In genomic region chr1:41620365-41621169, GRCh38 we compare ENCODE assay signal across 18 cellular contexts.
DNase-seq lines count a peak whose midpoint lies in the region; ATAC-seq, FAIRE-seq and TF ChIP-seq lines count a peak whose summit lies in the region.
"Had no signal": no experiment of that assay in that cellular context is flagged by ENCODE, and none has a peak within 500 bp of the region (broad histone marks: within the 10 kb centered on the region; RNA-seq: fewer than 3 reads in every experiment).

No MANE protein-coding gene starts in this region.

- no peak overlapping the region for H3K4me3 Mint-ChIP-seq in activated CD4-positive, alpha-beta T cell treated with anti-CD3 and anti-CD28 coated beads, Interleukin-2, amount 10 ng/mL, durations not matched to agents 24 days and 14 days
- H3K4me3 Mint-ChIP-seq: activated CD8-positive, alpha-beta T cell treated with anti-CD3 and anti-CD28 coated beads for 36 hours; CD14-positive monocyte; naive thymus-derived CD8-positive, alpha-beta T cell had no signal

- H3K4me1 ChIP-seq in HEK293 (ENCODE audit: control insufficient read depth, insufficient read depth, low read length): peaks cover 7% of the 10 kb centered on the region
- peaks cover 0 to 8% (median 0%) of the 10 kb centered on the region in 4 donors for H3K4me1 ChIP-seq in sigmoid colon
- peaks cover 36% of the 10 kb centered on the region for H3K4me1 ChIP-seq in lower lobe of right lung

- in situ Hi-C loops in GM13976 (cut with MboI; ENCODE audit: low sequenced_read_pairs, unreplicated experiment): no loop called here

- intact Hi-C loops in activated CD4-positive, alpha-beta T cell treated with anti-CD3 and anti-CD28 coated beads, Interleukin-2, amount 10 ng/mL, durations not matched to agents 24 days and 14 days (cut with micrococcal nuclease): no loop called here
- intact Hi-C loops in sigmoid colon (cut with DNase I) (no loop called here), lower lobe of right lung (cut with DNase I) (no loop called here)

- ATAC-seq in lower lobe of right lung: no peak
- ATAC-seq: activated CD8-positive, alpha-beta T cell treated with anti-CD3 and anti-CD28 coated beads for 36 hours; naive thymus-derived CD8-positive, alpha-beta T cell had no signal

- H3K9me3 ChIP-seq in HEK293 (ENCODE audit: control insufficient read depth, insufficient read depth, low read depth, low read length): no peaks in the 10 kb centered on the region
- no peaks in the 10 kb centered on the region for H3K9me3 ChIP-seq in sigmoid colon
- H3K9me3 ChIP-seq in lower lobe of right lung: no peaks in the 10 kb centered on the region
- H3K9me3 ChIP-seq: ascending aorta, suprapubic skin had no signal

- H3K27me3 ChIP-seq in bronchial epithelial cell (ENCODE audit: control insufficient read depth, insufficient read depth, low read length) (no peaks in the 10 kb centered on the region), sigmoid colon (no peaks in the 10 kb centered on the region), lower lobe of right lung (ENCODE audit: low read depth) (no peaks in the 10 kb centered on the region)
- H3K27me3 ChIP-seq: ascending aorta, suprapubic skin had no signal

- no peaks in the 10 kb centered on the region for H3K9me3 Mint-ChIP-seq in activated CD4-positive, alpha-beta T cell treated with anti-CD3 and anti-CD28 coated beads, Interleukin-2, amount 10 ng/mL, durations not matched to agents 24 days and 14 days
- H3K9me3 Mint-ChIP-seq: activated CD8-positive, alpha-beta T cell treated with anti-CD3 and anti-CD28 coated beads for 36 hours; naive thymus-derived CD8-positive, alpha-beta T cell had no signal

- CTCF ChIA-PET in HEK293 (lab: Yijun Ruan, JAX): no interaction called here

- peaks cover 51% of the 10 kb centered on the region for H3K4me1 Mint-ChIP-seq in activated CD4-positive, alpha-beta T cell treated with anti-CD3 and anti-CD28 coated beads, Interleukin-2, amount 10 ng/mL, durations not matched to agents 24 days and 14 days

- H3K27ac ChIP-seq in HEK293 (ENCODE audit: extremely low read depth, low read depth, low read length) (no peak overlapping the region), sigmoid colon (no peak overlapping the region), lower lobe of right lung (no peak overlapping the region)
- H3K27ac ChIP-seq: ascending aorta, suprapubic skin had no signal

- DNase-seq in activated CD4-positive, alpha-beta T cell treated with anti-CD3 and anti-CD28 coated beads, Interleukin-2, amount 10 ng/mL, durations not matched to agents 24 days and 14 days: no peak
- DNase-seq in activated CD4-positive, alpha-beta T cell treated with anti-CD3 and anti-CD28 coated beads, Interleukin-2, amount 50 U/mL, for 48 hours: no peak
- DNase-seq in bronchial epithelial cell (ENCODE audit: low read depth) (no peak), sigmoid colon (peak; percentile 20), lower lobe of right lung (no peak), GM13976 (ENCODE audit: low spot score) (no peak), SW 1271 (lab: John Stamatoyannopoulos, UW) (no peak)
- DNase-seq: activated CD8-positive, alpha-beta T cell treated with anti-CD3 and anti-CD28 coated beads for 36 hours; hippocampal formation; kidney; naive thymus-derived CD8-positive, alpha-beta T cell; NCI-H446 treated with DMSO at 0.1 percent for 48 hours; small intestine; stimulated activated CD4-positive, alpha-beta T cell treated with anti-CD3 and anti-CD28 coated beads, Interleukin-4, amount 100 ng/mL, for 1 hour had no signal

- H3K4me3 ChIP-seq in HEK293 (ENCODE audit: low read depth, low read length): no peak overlapping the region
- no peak overlapping the region for H3K4me3 ChIP-seq in bronchial epithelial cell (ENCODE audit: low read depth, low read length)
- H3K4me3 ChIP-seq in sigmoid colon: no peak overlapping the region
- no peak overlapping the region for H3K4me3 ChIP-seq in lower lobe of right lung
- H3K4me3 ChIP-seq: ascending aorta, suprapubic skin had no signal

- TF ChIP-seq CTCF in HEK293 (tag by site-specific recombination; IDR thresholded peaks at IDR 0.05) (no peak), bronchial epithelial cell (IDR thresholded peaks at IDR 0.05; ENCODE audit: insufficient read depth, low read length, severe bottlenecking) (no peak), sigmoid colon (IDR thresholded peaks at IDR 0.05) (no peak), lower lobe of right lung (IDR thresholded peaks at IDR 0.05) (no peak), GM13976 (IDR thresholded peaks at IDR 0.05; ENCODE audit: borderline replicate concordance, control extremely low read depth, extremely low read depth, insufficient read depth, missing control alignments) (no peak)

- POLR2A ChIA-PET in HEK293 (lab: Yijun Ruan, JAX): no interaction called here

- no peak for TF ChIP-seq EP300 in sigmoid colon (IDR thresholded peaks at IDR 0.05)

- no peaks in the 10 kb centered on the region for H3K27me3 Mint-ChIP-seq in activated CD4-positive, alpha-beta T cell treated with anti-CD3 and anti-CD28 coated beads, Interleukin-2, amount 10 ng/mL, durations not matched to agents 24 days and 14 days
- H3K27me3 Mint-ChIP-seq: activated CD8-positive, alpha-beta T cell treated with anti-CD3 and anti-CD28 coated beads for 36 hours; naive thymus-derived CD8-positive, alpha-beta T cell had no signal

- peak; percentile 50 for FAIRE-seq in bronchial epithelial cell (lab: Jason Lieb, UNC)
- FAIRE-seq: kidney, small intestine had no signal

- H3K36me3 ChIP-seq in HEK293 (ENCODE audit: control insufficient read depth in 2 of 2, insufficient read depth in 1 of 2, low read length in 2 of 2) (no peaks in the 10 kb centered on the region), bronchial epithelial cell (ENCODE audit: control insufficient read depth, insufficient read depth, low read length) (no peaks in the 10 kb centered on the region), sigmoid colon (no peaks in the 10 kb centered on the region), lower lobe of right lung (no peaks in the 10 kb centered on the region)
- H3K36me3 ChIP-seq: ascending aorta, suprapubic skin had no signal

- H3K27ac Mint-ChIP-seq in activated CD4-positive, alpha-beta T cell treated with anti-CD3 and anti-CD28 coated beads, Interleukin-2, amount 10 ng/mL, durations not matched to agents 24 days and 14 days: peak overlapping the region; percentile 21
- H3K27ac Mint-ChIP-seq: activated CD8-positive, alpha-beta T cell treated with anti-CD3 and anti-CD28 coated beads for 36 hours had no signal

- H3K36me3 Mint-ChIP-seq in activated CD4-positive, alpha-beta T cell treated with anti-CD3 and anti-CD28 coated beads, Interleukin-2, amount 10 ng/mL, durations not matched to agents 24 days and 14 days (ENCODE audit: low read depth): peaks cover 63% of the 10 kb centered on the region
- H3K36me3 Mint-ChIP-seq: naive thymus-derived CD8-positive, alpha-beta T cell had no signal

- 80 to 81% methylated on average over 9 of the region's 9 CpGs for WGBS in sigmoid colon, 2 donors

- TF ChIP-seq POLR2A in sigmoid colon (IDR thresholded peaks at IDR 0.05): no peak

TF ChIP-seq in HEK293, 187 proteins besides CTCF, POLR2A, EP300 and RAD21:
- TF ChIP-seq PRDM10 (tag by site-specific recombination; IDR thresholded peaks at IDR 0.05) (peak; percentile 91), ZNF114 (tag by site-specific recombination; IDR thresholded peaks at IDR 0.05) (no peak)
